1 cellular context compared by ENCODE assay signal in genomic region chr3:61589856-61590255, GRCh38.
TF ChIP-seq lines count a peak whose summit lies in the region.

No MANE protein-coding gene starts in this region.

TF ChIP-seq in GM23338, 12 proteins besides CTCF, POLR2A, EP300 and RAD21 (continued from another document):
- TF ChIP-seq REST (IDR thresholded peaks at IDR 0.05; ENCODE audit: unreplicated experiment) (no peak), STAT1 (IDR thresholded peaks at IDR 0.05; ENCODE audit: unreplicated experiment) (no peak), CREB1 (CRISPR knock-in tag; IDR thresholded peaks at IDR 0.05; ENCODE audit: low read depth) (no peak), JUNB (IDR thresholded peaks at IDR 0.05; ENCODE audit: unreplicated experiment) (no peak), EZH2 (IDR thresholded peaks at IDR 0.05; ENCODE audit: low read depth, unreplicated experiment) (no peak)
- TF ChIP-seq, protein P1, sequence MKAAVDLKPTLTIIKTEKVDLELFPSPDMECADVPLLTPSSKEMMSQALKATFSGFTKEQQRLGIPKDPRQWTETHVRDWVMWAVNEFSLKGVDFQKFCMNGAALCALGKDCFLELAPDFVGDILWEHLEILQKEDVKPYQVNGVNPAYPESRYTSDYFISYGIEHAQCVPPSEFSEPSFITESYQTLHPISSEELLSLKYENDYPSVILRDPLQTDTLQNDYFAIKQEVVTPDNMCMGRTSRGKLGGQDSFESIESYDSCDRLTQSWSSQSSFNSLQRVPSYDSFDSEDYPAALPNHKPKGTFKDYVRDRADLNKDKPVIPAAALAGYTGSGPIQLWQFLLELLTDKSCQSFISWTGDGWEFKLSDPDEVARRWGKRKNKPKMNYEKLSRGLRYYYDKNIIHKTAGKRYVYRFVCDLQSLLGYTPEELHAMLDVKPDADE (IDR thresholded peaks at IDR 0.05) = no peak
